ENCODE assay signal across 36 cellular contexts in the genomic region with DNA sequence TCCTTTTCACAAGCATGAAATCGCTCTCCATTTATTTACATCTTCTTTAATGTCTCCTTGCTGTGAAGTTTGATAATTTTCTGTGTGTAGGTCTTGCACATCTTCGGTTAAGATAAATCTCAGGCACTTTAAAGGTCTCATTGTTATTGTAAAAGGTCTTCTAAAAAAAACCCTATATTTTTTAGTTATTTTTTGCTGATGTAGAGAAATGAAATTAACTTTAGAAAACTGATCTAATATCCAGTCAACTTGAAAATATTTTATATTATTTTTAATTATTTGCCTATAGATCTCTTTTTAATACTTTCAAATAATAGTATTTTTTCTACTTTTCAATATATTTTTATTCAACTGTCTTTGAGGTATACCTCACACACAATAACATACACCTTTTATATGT.
"Had no signal": no experiment of that assay in that cellular context is flagged by ENCODE, and none has a peak within 500 bp of the region (broad histone marks: within the 10 kb centered on the region; RNA-seq: fewer than 3 reads in every experiment).

No MANE protein-coding gene starts in this region.

- ATAC-seq: activated CD4-positive, alpha-beta T cell treated with anti-CD3 and anti-CD28 coated beads for 36 hours; activated CD4-positive, CD25-positive, alpha-beta regulatory T cell treated with anti-CD3 and anti-CD28 coated beads, Interleukin-2, amount 50 U/mL, for 24 hours; activated CD8-positive, alpha-beta T cell treated with anti-CD3 and anti-CD28 coated beads, Interleukin-2, amount 10 ng/mL, durations not matched to agents 7 days and 5 days; activated naive CD4-positive, alpha-beta T cell treated with anti-CD3 and anti-CD28 coated beads, Interleukin-2, amount 50 U/mL, for 72 hours; activated T-cell treated with anti-CD3 and anti-CD28 coated beads, Interleukin-2, amount 50 U/mL, for 4 hours; activated T-cell treated with anti-CD3 and anti-CD28 coated beads, Interleukin-2, amount 50 U/mL, for 72 hours; activated T-helper 17 cell treated with anti-CD3 and anti-CD28 coated beads, Interleukin-2, amount 50 U/mL, for 72 hours; body of pancreas; WTC11 had no signal

- H3K27me3 ChIP-seq: adrenal gland, body of pancreas, brain microvascular endothelial cell, breast epithelium had no signal

- H3K4me3 ChIP-seq: adrenal gland, body of pancreas, breast epithelium had no signal

- H3K27ac ChIP-seq: adrenal gland, body of pancreas, brain microvascular endothelial cell, breast epithelium, WERI-Rb-1 had no signal

- H3K36me3 ChIP-seq: adrenal gland, brain microvascular endothelial cell, breast epithelium, WERI-Rb-1 had no signal

- H3K9me3 ChIP-seq: adrenal gland, body of pancreas, breast epithelium had no signal

- H3K4me1 ChIP-seq: adrenal gland, breast epithelium had no signal

- FAIRE-seq: astrocyte, TTC549 had no signal

- DNase-seq: activated CD4-positive, alpha-beta memory T cell treated with anti-CD3 and anti-CD28 coated beads, Interleukin-2, amount 10 ng/mL, durations not matched to agents 7 days and 5 days; activated CD4-positive, alpha-beta T cell treated with anti-CD3 and anti-CD28 coated beads for 1 hour; activated CD4-positive, alpha-beta T cell treated with anti-CD3 and anti-CD28 coated beads for 36 hours; activated CD4-positive, alpha-beta T cell treated with anti-CD3 and anti-CD28 coated beads for 48 hours; activated CD4-positive, alpha-beta T cell treated with anti-CD3 and anti-CD28 coated beads, Interleukin-2, amount 10 ng/mL, durations not matched to agents 7 days and 5 days; activated CD4-positive, alpha-beta T cell treated with anti-CD3 and anti-CD28 coated beads, Interleukin-2, amount 50 U/mL, for 48 hours; activated CD4-positive, CD25-positive, alpha-beta regulatory T cell; activated CD8-positive, alpha-beta memory T cell treated with anti-CD3 and anti-CD28 coated beads, Interleukin-2, amount 50 U/mL, for 4 hours; activated CD8-positive, alpha-beta T cell treated with anti-CD3 and anti-CD28 coated beads, Interleukin-2, amount 10 ng/mL, durations not matched to agents 7 days and 5 days; activated effector memory CD4-positive, alpha-beta T cell treated with anti-CD3 and anti-CD28 coated beads, Interleukin-2, amount 50 U/mL, for 16 hours; activated gamma-delta T cell treated with Interleukin-2 at 50 U/mL for 16 hours; activated naive CD4-positive, alpha-beta T cell; activated naive CD4-positive, alpha-beta T cell treated with anti-CD3 and anti-CD28 coated beads for 36 hours; activated naive CD4-positive, alpha-beta T cell treated with anti-CD3 and anti-CD28 coated beads, Interleukin-2, amount 50 U/mL, for 16 hours; activated naive CD8-positive, alpha-beta T cell treated with anti-CD3 and anti-CD28 coated beads for 36 hours; activated T-cell treated with anti-CD3 and anti-CD28 coated beads for 4 hours; activated T-cell treated with anti-CD3 and anti-CD28 coated beads, Interleukin-2, amount 50 U/mL, for 1 hour; activated T-cell treated with anti-CD3 and anti-CD28 coated beads, Interleukin-2, amount 50 U/mL, for 4 hours; activated T-cell treated with anti-CD3 and anti-CD28 coated beads, Interleukin-2, amount 50 U/mL, for 72 hours; adrenal gland; amniotic stem cell; aorta; body of pancreas; brain microvascular endothelial cell; central memory CD4-positive, alpha-beta T cell; T-helper 1 cell; T-helper 2 cell; T-helper 9 cell; WERI-Rb-1 had no signal
